ENCODE assay signal across 8 cellular contexts in genomic region chr5:139696894-139697658, GRCh38.
DNase-seq lines count a peak whose midpoint lies in the region; ATAC-seq and TF ChIP-seq lines count a peak whose summit lies in the region.

No MANE protein-coding gene starts in this region.

- peak overlapping the region; percentile 87 for H3K27ac ChIP-seq in SK-N-MC

- no peaks in the 10 kb centered on the region for H3K9me3 ChIP-seq in SK-N-MC (ENCODE audit: low read depth, low read length)

- H3K36me3 Mint-ChIP-seq in stimulated activated memory B cell treated with anti-CD40 and anti-IgM and Interleukin-4, amounts not matched to agents 10 μg/mL and 1 μg/mL and 100 μg/mL, for 72 hours, result no peaks in the 10 kb centered on the region

- peak; percentile 70 for ATAC-seq in stimulated activated memory B cell treated with anti-CD40 and anti-IgM and Interleukin-4, amounts not matched to agents 10 μg/mL and 1 μg/mL and 100 μg/mL, for 72 hours

- H3K36me3 ChIP-seq in SK-N-MC (ENCODE audit: insufficient read depth, low read length), result no peaks in the 10 kb centered on the region

- H3K4me3 Mint-ChIP-seq in stimulated activated memory B cell treated with anti-CD40 and anti-IgM and Interleukin-4, amounts not matched to agents 10 μg/mL and 1 μg/mL and 100 μg/mL, for 72 hours, result peak overlapping the region; percentile 72

- peaks cover 35% of the 10 kb centered on the region for H3K27me3 Mint-ChIP-seq in stimulated activated memory B cell treated with anti-CD40 and anti-IgM and Interleukin-4, amounts not matched to agents 10 μg/mL and 1 μg/mL and 100 μg/mL, for 72 hours

- H3K27ac Mint-ChIP-seq in stimulated activated memory B cell treated with anti-CD40 and anti-IgM and Interleukin-4, amounts not matched to agents 10 μg/mL and 1 μg/mL and 100 μg/mL, for 72 hours, result peak overlapping the region; percentile 81

- no peaks in the 10 kb centered on the region for H3K9me3 Mint-ChIP-seq in stimulated activated memory B cell treated with anti-CD40 and anti-IgM and Interleukin-4, amounts not matched to agents 10 μg/mL and 1 μg/mL and 100 μg/mL, for 72 hours

- no peak for TF ChIP-seq CTCF in choroid plexus epithelial cell (conservative IDR thresholded peaks at IDR 0.05; ENCODE audit: low read depth, low read length)

- peak overlapping the region; percentile 85 for H3K4me3 ChIP-seq in SK-N-MC
- H3K4me3 ChIP-seq in choroid plexus epithelial cell (ENCODE audit: low read depth, low read length), result peak overlapping the region; percentile 49

- peaks cover 55% of the 10 kb centered on the region for H3K4me1 Mint-ChIP-seq in stimulated activated memory B cell treated with anti-CD40 and anti-IgM and Interleukin-4, amounts not matched to agents 10 μg/mL and 1 μg/mL and 100 μg/mL, for 72 hours

- peak; percentile 36 for DNase-seq in activated T-cell treated with anti-CD3 and anti-CD28 coated beads, Interleukin-2, amount 50 U/mL, for 1 hour
- no peak for DNase-seq in activated T-cell treated with anti-CD3 and anti-CD28 coated beads for 4 hours
- no peak for DNase-seq in SK-N-MC (ENCODE audit: low read depth, low spot score)
- peak; percentile 90 for DNase-seq in choroid plexus epithelial cell (ENCODE audit: low read depth)
- peak; percentile 96 for DNase-seq in left kidney (ENCODE audit: low read depth, low spot score)
- DNase-seq in NCI-H1092 treated with DMSO at 0.1 percent for 48 hours (lab: John Stamatoyannopoulos, UW), result no peak
- no peak for DNase-seq in NCI-H2107 treated with DMSO at 0.1 percent for 48 hours (lab: John Stamatoyannopoulos, UW; ENCODE audit: unreplicated experiment)

- H3K9ac ChIP-seq in SK-N-MC (ENCODE audit: insufficient read length), result peak overlapping the region; percentile 83

Comparison
In these comparisons a context has a peak if more than half of its experiments do, and no peak if none do; other contexts are left out.
1. DNase-seq: peak in activated T-cell treated with anti-CD3 and anti-CD28 coated beads, Interleukin-2, amount 50 U/mL, for 1 hour (single experiment), choroid plexus epithelial cell (single experiment) and left kidney (single experiment); none in activated T-cell treated with anti-CD3 and anti-CD28 coated beads for 4 hours (single experiment), SK-N-MC (single experiment), NCI-H1092 treated with DMSO at 0.1 percent for 48 hours (single experiment) and NCI-H2107 treated with DMSO at 0.1 percent for 48 hours (single experiment).